Comparison of ENCODE assay signal across 24 cellular contexts in genomic region chr15:60090747-60091146, GRCh38.
DNase-seq lines count a peak whose midpoint lies in the region; ATAC-seq, FAIRE-seq and TF ChIP-seq lines count a peak whose summit lies in the region.
"Had no signal": no experiment of that assay in that cellular context is flagged by ENCODE, and none has a peak within 500 bp of the region (broad histone marks: within the 10 kb centered on the region; RNA-seq: fewer than 3 reads in every experiment).

No MANE protein-coding gene starts in this region.

- peaks cover 3% of the 10 kb centered on the region for H3K27me3 Mint-ChIP-seq in neural progenitor cell (ENCODE audit: insufficient read depth, low read depth)

- no peak overlapping the region for H3K4me3 ChIP-seq in Panc1 (ENCODE audit: low read depth in 2 of 2, low read length in 2 of 2)
- H3K4me3 ChIP-seq in neural progenitor cell: no peak overlapping the region
- no peak overlapping the region for H3K4me3 ChIP-seq in tibial artery
- H3K4me3 ChIP-seq: lung, uterus had no signal

- DNase-seq in Panc1 (ENCODE audit: low read depth, low spot score) (no peak), epithelial cell of prostate (ENCODE audit: low read depth, low spot score) (no peak), neural progenitor cell (ENCODE audit: low spot score) (no peak), urothelium cell line (ENCODE audit: low spot score) (no peak), tibial artery (no peak)
- no peak for DNase-seq in activated CD4-positive, alpha-beta T cell treated with anti-CD3 and anti-CD28 coated beads for 48 hours
- DNase-seq: activated naive CD4-positive, alpha-beta T cell treated with anti-CD3 and anti-CD28 coated beads for 36 hours; activated T-cell treated with anti-CD3 and anti-CD28 coated beads, Interleukin-2, amount 50 U/mL, for 4 hours; aorta; CD4-positive, alpha-beta T cell; cerebellar nuclear complex; hippocampal formation; Kasumi-1; NCI-H1930; NCI-H774; SIG-M5; uterus had no signal

- H3K79me2 ChIP-seq in neural progenitor cell (ENCODE audit: low read depth): no peaks in the 10 kb centered on the region

- H4K20me1 ChIP-seq in neural progenitor cell (ENCODE audit: low read depth): no peaks in the 10 kb centered on the region

- H2AFZ ChIP-seq in neural progenitor cell (replicated peaks): no peak overlapping the region

- no peaks in the 10 kb centered on the region for H3F3A ChIP-seq in neural progenitor cell (ENCODE audit: low read depth)

- peaks cover 18% of the 10 kb centered on the region for H3K4me1 Mint-ChIP-seq in neural progenitor cell

- no peak overlapping the region for H3K4me2 ChIP-seq in neural progenitor cell

- ATAC-seq in Panc1: peak; percentile 60
- ATAC-seq in HG03342 (IDR thresholded peaks at IDR 0.05; ENCODE audit: unreplicated experiment): no peak
- ATAC-seq: activated CD4-positive, CD25-positive, alpha-beta regulatory T cell treated with anti-CD3 and anti-CD28 coated beads, Interleukin-2, amount 50 U/mL, for 24 hours; activated T-cell treated with anti-CD3 and anti-CD28 coated beads, Interleukin-2, amount 50 U/mL, for 4 hours; HCT116 had no signal

- POLR2A ChIA-PET in Panc1 (lab: Charles Lee): interaction anchor here (0.5 kb wide), 1 partner anchor 12 kb away, joined by 5 read pairs; no protein-coding TSS in a partner anchor

- in situ Hi-C loops in Panc1 (cut with HindIII; ENCODE audit: low pct_unique_long_range_greater_than_20kb, low sequenced_read_pairs): no loop called here

- no peaks in the 10 kb centered on the region for H3K36me3 ChIP-seq in Panc1 (ENCODE audit: control insufficient read depth, insufficient read depth, low read length)
- no peaks in the 10 kb centered on the region for H3K36me3 ChIP-seq in neural progenitor cell
- no peaks in the 10 kb centered on the region for H3K36me3 ChIP-seq in tibial artery
- H3K36me3 ChIP-seq: neutrophil, uterus had no signal

- intact Hi-C loops in Panc1 (cut with micrococcal nuclease; ENCODE audit: unreplicated experiment): no loop called here
- intact Hi-C loops in tibial artery (cut with DNase I; ENCODE audit: low total_unique reads): no loop called here

- H3K36me3 Mint-ChIP-seq in neural progenitor cell: peaks cover 6% of the 10 kb centered on the region

- H3K4me1 ChIP-seq in Panc1 (ENCODE audit: control insufficient read depth, insufficient read depth, low read length): peaks cover 12% of the 10 kb centered on the region; the same call in 1 of the 2 replicates
- peaks cover 4% of the 10 kb centered on the region for H3K4me1 ChIP-seq in neural progenitor cell
- H3K4me1 ChIP-seq in tibial artery: no peaks in the 10 kb centered on the region
- H3K4me1 ChIP-seq: uterus had no signal

- BruUV-seq in Panc1 (replicated peaks; lab: Mats Ljungman, UMichigan): no TSS peak

- peak overlapping the region; percentile 37; the same call in 1 of the 2 replicates for H3K27ac ChIP-seq in Panc1 (ENCODE audit: low read length)
- peak overlapping the region; percentile 76 for H3K27ac ChIP-seq in epithelial cell of prostate
- H3K27ac ChIP-seq in neural progenitor cell: no peak overlapping the region
- H3K27ac ChIP-seq in tibial artery: no peak overlapping the region
- H3K27ac ChIP-seq: foreskin keratinocyte, neutrophil, uterus had no signal

- CTCF ChIA-PET in Panc1 (lab: Charles Lee): no interaction called here

- no peaks in the 10 kb centered on the region; the same call in 1 of the 2 replicates for H3K27me3 ChIP-seq in Panc1 (ENCODE audit: control insufficient read depth, insufficient read depth, low read length)
- H3K27me3 ChIP-seq in neural progenitor cell: no peaks in the 10 kb centered on the region
- peaks cover 0 to 9% of the 10 kb centered on the region in 2 donors for H3K27me3 ChIP-seq in tibial artery
- H3K27me3 ChIP-seq: foreskin keratinocyte, neutrophil, uterus had no signal

- no peaks in the 10 kb centered on the region for H3K9me3 ChIP-seq in Panc1 (ENCODE audit: control insufficient read depth, insufficient read depth, low read depth, low read length)
- H3K9me3 ChIP-seq in neural progenitor cell (ENCODE audit: low read depth): no peaks in the 10 kb centered on the region
- H3K9me3 ChIP-seq in tibial artery: no peaks in the 10 kb centered on the region
- H3K9me3 ChIP-seq: neutrophil, uterus had no signal

- TF ChIP-seq CTCF in Panc1 (IDR thresholded peaks at IDR 0.05) (no peak), neural progenitor cell (IDR thresholded peaks at IDR 0.05) (no peak), tibial artery (IDR thresholded peaks at IDR 0.05) (no peak)

- peaks cover 4% of the 10 kb centered on the region for H3K9me3 Mint-ChIP-seq in neural progenitor cell
- H3K9me3 Mint-ChIP-seq: activated naive CD4-positive, alpha-beta T cell treated with anti-CD3 and anti-CD28 coated beads for 36 hours; activated T-cell treated with anti-CD3 and anti-CD28 coated beads, Interleukin-2, amount 50 U/mL, for 4 hours; CD4-positive, alpha-beta T cell had no signal

- no peak overlapping the region for H3K4me3 Mint-ChIP-seq in neural progenitor cell
- H3K4me3 Mint-ChIP-seq: activated naive CD4-positive, alpha-beta T cell treated with anti-CD3 and anti-CD28 coated beads for 36 hours; activated T-cell treated with anti-CD3 and anti-CD28 coated beads, Interleukin-2, amount 50 U/mL, for 4 hours; CD4-positive, alpha-beta T cell had no signal

- peak; percentile 94 for FAIRE-seq in urothelium cell line (lab: Jason Lieb, UNC)
- FAIRE-seq: G401.6 had no signal

- no peak overlapping the region for H3K9ac ChIP-seq in neural progenitor cell

- H3K27ac Mint-ChIP-seq in neural progenitor cell: peak overlapping the region; percentile 43
- H3K27ac Mint-ChIP-seq: activated naive CD4-positive, alpha-beta T cell treated with anti-CD3 and anti-CD28 coated beads for 36 hours; CD4-positive, alpha-beta T cell had no signal

Comparison
In these comparisons a context has a peak if more than half of its experiments do, and no peak if none do; other contexts are left out.
1. H3K27ac ChIP-seq: peak in Panc1 (single experiment) and epithelial cell of prostate (single experiment); none in neural progenitor cell (single experiment) and tibial artery (0 of 2).